ENCODE assay signal across 22 cellular contexts in the genomic region with DNA sequence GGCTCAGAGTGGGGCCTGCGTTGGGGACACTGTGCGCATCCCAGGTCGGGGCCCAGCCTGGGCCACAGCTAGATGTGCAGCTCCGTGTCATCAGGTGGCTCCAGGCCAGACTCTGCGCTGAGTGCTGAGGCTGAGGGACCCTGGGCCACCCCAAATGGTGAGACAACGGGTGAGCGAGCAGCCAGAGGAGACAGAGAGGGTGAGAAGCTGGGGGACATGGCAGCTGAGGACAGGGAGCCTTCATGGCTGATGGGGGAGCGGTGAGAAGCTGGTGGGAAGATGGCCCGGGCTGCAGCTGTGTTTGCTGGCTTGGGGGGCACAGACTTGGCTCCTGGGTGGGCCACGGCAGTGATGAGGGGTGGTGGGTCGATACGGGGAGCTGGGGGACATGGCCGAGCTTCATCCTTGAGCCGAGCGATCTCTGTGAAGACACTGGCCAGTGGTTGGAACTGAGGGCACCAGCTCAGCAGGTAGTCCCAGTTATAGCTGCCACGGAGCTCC. TPM values are rescaled to one million over a fixed set of nuclear protein-coding genes. Genes with fewer than 3 reads are reported as not detected.
DNase-seq lines count a peak whose midpoint lies in the region; ATAC-seq, FAIRE-seq and TF ChIP-seq lines count a peak whose summit lies in the region.
"Had no signal": no experiment of that assay in that cellular context is flagged by ENCODE, and none has a peak within 500 bp of the region (broad histone marks: within the 10 kb centered on the region; RNA-seq: fewer than 3 reads in every experiment).

No MANE protein-coding gene starts in this region.

- H3K4me1 Mint-ChIP-seq in activated B cell treated with CpG ODN at 0.5 μM for 24 hours (peaks cover 4% of the 10 kb centered on the region), nephron progenitor cell (no peaks in the 10 kb centered on the region)

- no peak for FAIRE-seq in frontal cortex (lab: Jason Lieb, UNC)
- FAIRE-seq: RCC 7860 had no signal

- no peak for TF ChIP-seq POLR2A in spleen (IDR thresholded peaks at IDR 0.05)

- H3K27ac ChIP-seq in spleen = no peak overlapping the region
- H3K27ac ChIP-seq: 22Rv1, SJSA1 had no signal

- no peaks in the 10 kb centered on the region for H3K27me3 ChIP-seq in spleen (replicated peaks in 1 of 7)
- H3K27me3 ChIP-seq: SJSA1 had no signal

- POLR2A ChIA-PET in activated B cell treated with CpG ODN at 0.5 μM for 24 hours (lab: Charles Lee) = interaction anchor here (0.9 to 1.9 kb wide), 6 partner anchors 9 to 62 kb away, joined by 3 to 11 read pairs (median 4); a partner anchor contains a TSS

- H3K4me3 Mint-ChIP-seq in activated B cell treated with CpG ODN at 0.5 μM for 24 hours (no peak overlapping the region), nephron progenitor cell (no peak overlapping the region)
- H3K4me3 Mint-ChIP-seq: CD8-positive, alpha-beta T cell had no signal

- peaks cover 18 to 61% (median 37%) of the 10 kb centered on the region in 6 donors for H3K4me1 ChIP-seq in spleen

- ATAC-seq in activated B cell treated with CpG ODN at 0.5 μM for 24 hours (ENCODE audit: low read depth) = no peak
- ATAC-seq: CD8-positive, alpha-beta T cell; Right ventricle myocardium inferior had no signal

- H3K4me3 ChIP-seq in spleen = no peak overlapping the region
- H3K4me3 ChIP-seq: SJSA1 had no signal

- intact Hi-C loops in activated B cell treated with CpG ODN at 0.5 μM for 24 hours (cut with micrococcal nuclease) (no loop called here), spleen (cut with DNase I; ENCODE audit: low total_unique reads) (no loop called here)

- WGBS in spleen, 5 donors = 91 to 93% (median 91%) methylated on average over 16 of the region's 16 CpGs

- H3K27me3 Mint-ChIP-seq in activated B cell treated with CpG ODN at 0.5 μM for 24 hours (no peaks in the 10 kb centered on the region), nephron progenitor cell (ENCODE audit: low read depth, poor library complexity) (no peaks in the 10 kb centered on the region)

- CTCF ChIA-PET in activated B cell treated with CpG ODN at 0.5 μM for 24 hours (lab: Charles Lee) = no interaction called here

- H3K36me3 Mint-ChIP-seq in activated B cell treated with CpG ODN at 0.5 μM for 24 hours (ENCODE audit: low read depth) = peaks cover 4% of the 10 kb centered on the region
- H3K36me3 Mint-ChIP-seq in nephron progenitor cell (ENCODE audit: low read depth) = peaks cover 18% of the 10 kb centered on the region

- peaks cover 0 to 48% (median 11%) of the 10 kb centered on the region in 6 donors for H3K36me3 ChIP-seq in spleen
- H3K36me3 ChIP-seq: SJSA1 had no signal

- H3K9me3 ChIP-seq in spleen = no peaks in the 10 kb centered on the region
- H3K9me3 ChIP-seq: SJSA1 had no signal

- peak; percentile 38 for DNase-seq in DMS53 (lab: John Stamatoyannopoulos, UW)
- no peak for DNase-seq in DMS53 treated with DMSO at 0.1 percent for 48 hours (lab: John Stamatoyannopoulos, UW; ENCODE audit: unreplicated experiment)
- peak; percentile 14 for DNase-seq in activated B cell treated with CpG ODN at 0.5 μM for 24 hours
- DNase-seq in nephron progenitor cell = no peak
- DNase-seq in spleen = peak; percentile 77
- DNase-seq in HuH-7 (ENCODE audit: low spot score) = no peak
- no peak for DNase-seq in cerebellar nuclear complex (lab: John Stamatoyannopoulos, UW)
- DNase-seq in frontal cortex (ENCODE audit: low spot score in 2 of 2) = no peak
- DNase-seq: ACHN; C1 segment of cervical spinal cord; CD8-positive, alpha-beta T cell; DMS153; GF-D8; Karpas-422; NCI-H1694 treated with DMSO at 0.1 percent for 48 hours; NCI-H446; NCI-H526; OCI-M1 had no signal

- H3K27ac Mint-ChIP-seq in activated B cell treated with CpG ODN at 0.5 μM for 24 hours (no peak overlapping the region), nephron progenitor cell (peak overlapping the region; percentile 27)
- H3K27ac Mint-ChIP-seq: CD8-positive, alpha-beta T cell had no signal

- TF ChIP-seq CTCF in activated B cell treated with CpG ODN at 0.5 μM for 24 hours (IDR thresholded peaks at IDR 0.05) (no peak), nephron progenitor cell (IDR thresholded peaks at IDR 0.05) (no peak), spleen (IDR thresholded peaks at IDR 0.05 in 8 of 11, conservative IDR thresholded peaks at IDR 0.05 in 3 of 11) (no peak)

- H3K9me3 Mint-ChIP-seq in activated B cell treated with CpG ODN at 0.5 μM for 24 hours = no peaks in the 10 kb centered on the region
- H3K9me3 Mint-ChIP-seq in nephron progenitor cell = no peaks in the 10 kb centered on the region
- H3K9me3 Mint-ChIP-seq: CD8-positive, alpha-beta T cell had no signal

RNA-seq across cellular contexts. Expression of a gene that starts 2.5 kb away (rescaled TPM):
- total RNA-seq in activated B cell treated with CpG ODN at 0.5 μM for 24 hours = 98.2 and 123 TPM in 2 replicates
- 100 to 1,000 TPM; 159 to 306 (median 232) TPM for total RNA-seq in spleen
- polyA plus RNA-seq in spleen = 10 to 100 TPM; 54.9 to 61.6 (median 60.6) TPM
- total RNA-seq in frontal cortex = 3.3 TPM

RNA-seq across cellular contexts. Expression of a gene that starts 9.7 kb away (rescaled TPM):
- total RNA-seq in activated B cell treated with CpG ODN at 0.5 μM for 24 hours (149 and 154 TPM in 2 replicates), spleen (100 to 1,000 TPM; 133 to 159 (median 148) TPM), frontal cortex (10.2 TPM)
- polyA plus RNA-seq in spleen = 100 to 1,000 TPM; 103 to 151 (median 140) TPM

RNA-seq across cellular contexts. Expression of a gene that starts 18.2 kb away (rescaled TPM):
- 113 and 128 TPM in 2 replicates for total RNA-seq in activated B cell treated with CpG ODN at 0.5 μM for 24 hours
- 100 to 1,000 TPM; 122 to 194 (median 141) TPM for total RNA-seq in spleen
- 100 to 1,000 TPM in 1 of 3 donors, 10 to 100 TPM in 2; 71.4 to 108 (median 76.5) TPM for polyA plus RNA-seq in spleen
- 48.1 TPM for total RNA-seq in frontal cortex

RNA-seq across cellular contexts. Expression of a gene that starts 18.3 kb away (rescaled TPM):
- total RNA-seq in activated B cell treated with CpG ODN at 0.5 μM for 24 hours (29.1 and 30.5 TPM in 2 replicates), spleen (10 to 100 TPM; 17.0 to 26.0 (median 22.7) TPM), frontal cortex (11.4 TPM)
- polyA plus RNA-seq in spleen = 10 to 100 TPM; 23.7 to 28.4 (median 26.5) TPM

RNA-seq across cellular contexts. Expression of a gene that starts 33.8 kb away (rescaled TPM):
- 0.17 and 0.22 TPM in 2 replicates for total RNA-seq in activated B cell treated with CpG ODN at 0.5 μM for 24 hours
- 10 to 100 TPM; 29.8 to 58.8 (median 43.4) TPM for total RNA-seq in spleen
- 1 to 10 TPM; 1.9 to 7.6 (median 3.1) TPM for polyA plus RNA-seq in spleen
- 38.3 TPM for total RNA-seq in frontal cortex

Comparison
In these comparisons a context has a peak if more than half of its experiments do, and no peak if none do; other contexts are left out.
1. DNase-seq: peak in DMS53 (single experiment), activated B cell treated with CpG ODN at 0.5 μM for 24 hours (single experiment) and spleen (single experiment); none in DMS53 treated with DMSO at 0.1 percent for 48 hours (single experiment), nephron progenitor cell (single experiment), HuH-7 (single experiment), cerebellar nuclear complex (0 of 2) and frontal cortex (0 of 2).
2. RNA of a gene that starts 2.5 kb away (total RNA-seq): 159 to 306 TPM in spleen and 98.2 to 123 TPM in activated B cell treated with CpG ODN at 0.5 μM for 24 hours; 3.3 TPM in frontal cortex (single experiment); every median in the first group is over 10 times any median in the second.
3. RNA of a gene that starts 9.7 kb away (total RNA-seq): 149 to 154 TPM in activated B cell treated with CpG ODN at 0.5 μM for 24 hours and 133 to 159 TPM in spleen; 10.2 TPM in frontal cortex (single experiment); every median in the first group is over 10 times any median in the second.